8 cellular contexts compared by ENCODE assay signal in the genomic region with DNA sequence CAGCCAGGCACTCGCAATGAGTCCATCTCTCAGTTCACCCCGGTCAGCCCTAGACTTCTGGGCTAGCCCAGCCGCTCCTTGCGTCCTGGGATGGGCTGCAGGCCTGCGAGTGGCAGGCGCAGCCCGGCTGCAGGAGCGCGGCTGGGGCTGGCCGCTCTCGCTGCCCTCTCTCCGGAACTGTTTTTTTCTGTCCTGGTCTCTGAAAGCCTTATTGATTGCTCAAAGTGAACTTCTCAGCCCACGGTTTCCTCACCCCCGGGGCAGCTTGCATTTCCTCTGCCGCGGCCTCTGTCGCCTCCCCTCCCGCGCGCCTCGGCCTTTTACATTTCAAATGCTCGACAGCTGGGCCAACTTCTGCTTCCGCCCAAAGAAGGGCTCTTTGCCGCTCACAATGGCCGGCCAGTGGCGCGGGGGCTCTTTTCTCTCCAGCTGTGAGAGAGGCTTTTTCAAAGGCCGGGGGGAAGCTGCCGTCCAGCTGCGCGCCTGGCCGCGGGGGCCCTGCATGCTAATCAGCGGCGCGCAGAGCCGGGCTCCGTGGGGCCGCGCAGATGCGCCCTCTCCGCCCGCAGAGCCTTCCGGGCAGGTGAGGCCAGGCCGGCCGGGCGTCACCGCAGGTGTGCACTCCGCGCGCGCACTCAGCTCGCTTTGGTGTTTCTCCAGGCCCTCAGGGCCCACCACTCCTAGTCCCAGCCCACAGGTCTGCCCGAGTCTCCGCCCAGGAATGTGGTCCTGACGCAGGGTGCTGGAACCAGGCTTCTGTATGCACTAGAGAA.
DNase-seq lines count a peak whose midpoint lies in the region; ATAC-seq and FAIRE-seq lines count a peak whose summit lies in the region.

No MANE protein-coding gene starts in this region.

- ATAC-seq in central memory CD8-positive, alpha-beta T cell (replicated peaks; ENCODE audit: extremely low read depth, poor library complexity, severe bottlenecking): peak; percentile 41
- peak; percentile 57 for ATAC-seq in stimulated activated naive CD8-positive, alpha-beta T cell treated with anti-CD3 and anti-CD28 coated beads, Interleukin-15, Interleukin-2, amounts not matched to agents 100 U/mL and 50 U/mL, for 24 hours

- no peaks in the 10 kb centered on the region for H3K36me3 ChIP-seq in NT2/D1 (ENCODE audit: insufficient read depth, insufficient read length, low read length)

- H3K4me1 ChIP-seq in NT2/D1 (ENCODE audit: insufficient read depth, insufficient read length): peaks cover 4% of the 10 kb centered on the region

- peak overlapping the region; percentile 62 for H3K9ac ChIP-seq in NT2/D1 (ENCODE audit: insufficient read length, low read depth)

- H3K27ac Mint-ChIP-seq in central memory CD8-positive, alpha-beta T cell (ENCODE audit: low read depth): peak overlapping the region; percentile 94

- H3K36me3 Mint-ChIP-seq in central memory CD8-positive, alpha-beta T cell (ENCODE audit: insufficient read depth): peaks cover 2% of the 10 kb centered on the region

- H3K9me3 ChIP-seq in NT2/D1 (ENCODE audit: insufficient read depth, low read length): peaks cover 19% of the 10 kb centered on the region

- DNase-seq in activated gamma-delta T cell treated with Interleukin-2 at 50 U/mL for 16 hours (peak; percentile 52), activated gamma-delta T cell (lab: John Stamatoyannopoulos, UW) (no peak), NT2/D1 (ENCODE audit: low read depth, low spot score) (peak; percentile 83), medulla oblongata (ENCODE audit: extremely low spot score) (peak; percentile 33), NCI-H187 treated with DMSO at 0.1 percent for 48 hours (lab: John Stamatoyannopoulos, UW) (no peak), RCC 7860 (ENCODE audit: low spot score) (no peak)
- no peak for DNase-seq in central memory CD8-positive, alpha-beta T cell (ENCODE audit: low spot score in 2 of 2)
- DNase-seq in stimulated activated naive CD8-positive, alpha-beta T cell treated with anti-CD3 and anti-CD28 coated beads, Interleukin-15, Interleukin-2, amounts not matched to agents 100 U/mL and 50 U/mL, for 24 hours: peak; percentile 71

- H3K9me3 Mint-ChIP-seq in central memory CD8-positive, alpha-beta T cell: peaks cover 6% of the 10 kb centered on the region

- peaks cover 42% of the 10 kb centered on the region for H3K4me1 Mint-ChIP-seq in central memory CD8-positive, alpha-beta T cell

- no peak for FAIRE-seq in RCC 7860 (lab: Jason Lieb, UNC)

- H3K27me3 Mint-ChIP-seq in central memory CD8-positive, alpha-beta T cell: no peaks in the 10 kb centered on the region

- no peaks in the 10 kb centered on the region for H3K27me3 ChIP-seq in NT2/D1 (ENCODE audit: insufficient read depth, insufficient read length)

- peak overlapping the region; percentile 74 for H3K4me3 Mint-ChIP-seq in central memory CD8-positive, alpha-beta T cell

- peak overlapping the region; percentile 29 for H3K4me3 ChIP-seq in NT2/D1 (ENCODE audit: insufficient read length, low read depth)

Comparison
In these comparisons a context has a peak if more than half of its experiments do, and no peak if none do; other contexts are left out.
1. DNase-seq: peak in activated gamma-delta T cell treated with Interleukin-2 at 50 U/mL for 16 hours (single experiment), NT2/D1 (single experiment), medulla oblongata (single experiment) and stimulated activated naive CD8-positive, alpha-beta T cell treated with anti-CD3 and anti-CD28 coated beads, Interleukin-15, Interleukin-2, amounts not matched to agents 100 U/mL and 50 U/mL, for 24 hours (single experiment); none in activated gamma-delta T cell (single experiment), central memory CD8-positive, alpha-beta T cell (0 of 2), NCI-H187 treated with DMSO at 0.1 percent for 48 hours (single experiment) and RCC 7860 (single experiment).